In the genomic region with DNA sequence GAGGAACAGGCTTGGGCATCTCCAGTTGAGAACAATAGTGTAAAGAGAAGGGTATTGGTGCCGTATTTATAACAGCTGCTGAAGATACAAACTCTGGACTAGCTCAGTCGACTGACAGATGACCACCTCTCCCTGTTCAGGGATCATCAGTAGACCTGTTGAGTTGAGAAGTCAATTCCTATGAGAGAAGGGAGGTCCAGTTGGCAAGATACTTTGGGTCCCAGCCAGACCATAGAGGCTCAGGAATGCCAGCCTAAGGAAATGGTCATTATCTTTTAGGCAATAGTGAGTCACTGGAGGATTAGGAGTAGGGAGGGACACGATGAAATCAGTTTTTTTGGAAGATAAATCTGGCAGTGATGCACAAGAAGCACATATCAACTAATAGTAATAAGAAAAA, we compare ENCODE assay signal across 17 cellular contexts.
DNase-seq lines count a peak whose midpoint lies in the region; ATAC-seq and TF ChIP-seq lines count a peak whose summit lies in the region.
"Had no signal": no experiment of that assay in that cellular context is flagged by ENCODE, and none has a peak within 500 bp of the region (broad histone marks: within the 10 kb centered on the region; RNA-seq: fewer than 3 reads in every experiment).

No MANE protein-coding gene starts in this region.

- no peak; the same call in 1 of the 2 replicates for ATAC-seq in IMR-90 (ENCODE audit: low read depth)
- ATAC-seq: activated CD4-positive, CD25-positive, alpha-beta regulatory T cell treated with anti-CD3 and anti-CD28 coated beads, Interleukin-2, amount 50 U/mL, for 24 hours; body of pancreas; upper lobe of right lung had no signal

- H4K8ac ChIP-seq in IMR-90 (ENCODE audit: low read depth in 2 of 2, low read length in 2 of 2), result no peak overlapping the region

- no peak overlapping the region for H4K5ac ChIP-seq in IMR-90 (ENCODE audit: low read depth, low read length)

- H3K4me2 ChIP-seq in IMR-90 (ENCODE audit: low read depth, low read length), result no peak overlapping the region

- peaks cover 6% of the 10 kb centered on the region for H3K4me1 ChIP-seq in IMR-90 (ENCODE audit: control insufficient read depth, insufficient read depth, low read length)
- H3K4me1 ChIP-seq: body of pancreas, parathyroid adenoma, upper lobe of right lung had no signal

- H3K4me3 ChIP-seq in IMR-90 (ENCODE audit: insufficient read depth, low read depth, low read length) (no peak overlapping the region), brain microvascular endothelial cell (ENCODE audit: low read depth, low read length) (no peak overlapping the region)
- H3K4me3 ChIP-seq: body of pancreas, upper lobe of right lung had no signal

- 0 out of 2 replicates have a peak, but pooled peaks cover 3% of the 10 kb centered on the region for H3K9me1 ChIP-seq in IMR-90 (ENCODE audit: insufficient read depth, low read length)

- no peak for TF ChIP-seq RAD21 in IMR-90 (IDR thresholded peaks at IDR 0.05; ENCODE audit: low read length)

- H3K36me3 ChIP-seq in IMR-90 (ENCODE audit: control insufficient read depth, insufficient read depth, low read length) (no peaks in the 10 kb centered on the region), brain microvascular endothelial cell (replicated peaks) (no peaks in the 10 kb centered on the region)
- H3K36me3 ChIP-seq: upper lobe of right lung had no signal

- no peak overlapping the region for H3K9ac ChIP-seq in IMR-90 (ENCODE audit: low read depth, low read length)
- H3K9ac ChIP-seq: parathyroid adenoma had no signal

- no peak overlapping the region for H3K23ac ChIP-seq in IMR-90 (ENCODE audit: low read depth, low read length)

- H3K9me3 ChIP-seq in IMR-90 (ENCODE audit: control insufficient read depth, insufficient read depth, low read length), result no peaks in the 10 kb centered on the region
- H3K9me3 ChIP-seq: body of pancreas, upper lobe of right lung had no signal

- no TSS peak for BruUV-seq in IMR-90 (replicated peaks; lab: Mats Ljungman, UMichigan)

- H4K20me1 ChIP-seq in IMR-90 (ENCODE audit: insufficient read depth, low read length), result no peaks in the 10 kb centered on the region

- no peak overlapping the region for H3K4me3 Mint-ChIP-seq in activated naive CD4-positive, alpha-beta T cell treated with anti-CD3 and anti-CD28 coated beads, Interleukin-2, amount 10 ng/mL, durations not matched to agents 7 days and 5 days

- H2AK9ac ChIP-seq in IMR-90 (replicated peaks; ENCODE audit: low read depth, low read length, poor library complexity), result no peak overlapping the region

- DNase-seq in AG08395 (ENCODE audit: low spot score) (peak; percentile 75), IMR-90 (peak; percentile 63), brain microvascular endothelial cell (peak; percentile 14), iris pigment epithelial cell (ENCODE audit: low read depth) (peak; percentile 39), superior temporal gyrus (ENCODE audit: extremely low spot score) (no peak), SHP77 (lab: John Stamatoyannopoulos, UW) (no peak)
- no peak for DNase-seq in activated naive CD4-positive, alpha-beta T cell treated with anti-CD3 and anti-CD28 coated beads, Interleukin-2, amount 10 ng/mL, durations not matched to agents 7 days and 5 days
- DNase-seq in activated T-cell treated with anti-CD3 and anti-CD28 coated beads, Interleukin-2, amount 50 U/mL, for 48 hours, result no peak
- DNase-seq: body of pancreas; DMS 273 treated with DMSO at 0.1 percent for 48 hours; midbrain; NCI-H2107; stimulated activated CD4-positive, alpha-beta T cell treated with anti-CD3 and anti-CD28 coated beads, Interleukin-1b, Interleukin-23, amount 100 ng/mL, for 48 hours; SW 1271; upper lobe of right lung had no signal

- no peak overlapping the region for H3K27ac ChIP-seq in IMR-90 (ENCODE audit: insufficient read depth, low read length)
- H3K27ac ChIP-seq in brain microvascular endothelial cell, result no peak overlapping the region
- H3K27ac ChIP-seq: body of pancreas, parathyroid adenoma, upper lobe of right lung had no signal

- H4K91ac ChIP-seq in IMR-90 (ENCODE audit: insufficient read depth, low read depth, low read length), result no peak overlapping the region

- intact Hi-C loops in IMR-90 (cut with micrococcal nuclease), result no loop called here

- no peak overlapping the region for H3K18ac ChIP-seq in IMR-90 (ENCODE audit: low read depth, low read length)

- H3K4ac ChIP-seq in IMR-90 (ENCODE audit: low read depth, low read length), result no peak overlapping the region

- TF ChIP-seq POLR2A in IMR-90 (IDR thresholded peaks at IDR 0.05; ENCODE audit: low read depth, low read length), result no peak

- H3K27me3 Mint-ChIP-seq in activated naive CD4-positive, alpha-beta T cell treated with anti-CD3 and anti-CD28 coated beads, Interleukin-2, amount 10 ng/mL, durations not matched to agents 7 days and 5 days, result no peaks in the 10 kb centered on the region

- H3K27me3 ChIP-seq in IMR-90 (ENCODE audit: control insufficient read depth, insufficient read depth, low read length), result no peaks in the 10 kb centered on the region
- no peaks in the 10 kb centered on the region for H3K27me3 ChIP-seq in brain microvascular endothelial cell (replicated peaks)
- H3K27me3 ChIP-seq: body of pancreas, upper lobe of right lung had no signal

- no peak overlapping the region for H2AK5ac ChIP-seq in IMR-90 (ENCODE audit: low read depth, low read length)

- in situ Hi-C loops in IMR-90 (cut with MboI; ENCODE audit: low sequenced_read_pairs) (no loop called here), brain microvascular endothelial cell (cut with HindIII; ENCODE audit: low pct_ligation_motif_present, low sequenced_read_pairs) (no loop called here)

- H2AFZ ChIP-seq in IMR-90 (replicated peaks; ENCODE audit: low read length, poor library complexity), result no peak overlapping the region
- H2AFZ ChIP-seq: parathyroid adenoma had no signal

- H3K27ac Mint-ChIP-seq in activated naive CD4-positive, alpha-beta T cell treated with anti-CD3 and anti-CD28 coated beads, Interleukin-2, amount 10 ng/mL, durations not matched to agents 7 days and 5 days, result no peak overlapping the region

- no peak overlapping the region for H2BK5ac ChIP-seq in IMR-90 (ENCODE audit: low read depth, low read length, poor library complexity, severe bottlenecking)

- no peaks in the 10 kb centered on the region for H3K4me1 Mint-ChIP-seq in activated naive CD4-positive, alpha-beta T cell treated with anti-CD3 and anti-CD28 coated beads, Interleukin-2, amount 10 ng/mL, durations not matched to agents 7 days and 5 days

- no peak for TF ChIP-seq CTCF in IMR-90 (conservative IDR thresholded peaks at IDR 0.05; ENCODE audit: low read depth, low read length)
- no peak for TF ChIP-seq CTCF in brain microvascular endothelial cell (IDR thresholded peaks at IDR 0.05; ENCODE audit: low read depth, low read length, missing control alignments)

- no peaks in the 10 kb centered on the region for H3K9me3 Mint-ChIP-seq in activated naive CD4-positive, alpha-beta T cell treated with anti-CD3 and anti-CD28 coated beads, Interleukin-2, amount 10 ng/mL, durations not matched to agents 7 days and 5 days

- H2BK20ac ChIP-seq in IMR-90 (ENCODE audit: low read depth, low read length), result no peak overlapping the region

- POLR2A ChIA-PET in IMR-90 (lab: Charles Lee; ENCODE audit: unreplicated experiment), result no interaction called here

- H2BK120ac ChIP-seq in IMR-90 (ENCODE audit: low read depth, low read length), result no peak overlapping the region

- CTCF ChIA-PET in IMR-90 (lab: Yijun Ruan, JAX), result no interaction called here
- CTCF ChIA-PET in activated naive CD4-positive, alpha-beta T cell treated with anti-CD3 and anti-CD28 coated beads, Interleukin-2, amount 10 ng/mL, durations not matched to agents 7 days and 5 days (lab: Charles Lee), result no interaction called here

- H3K36me3 Mint-ChIP-seq in activated naive CD4-positive, alpha-beta T cell treated with anti-CD3 and anti-CD28 coated beads, Interleukin-2, amount 10 ng/mL, durations not matched to agents 7 days and 5 days, result no peaks in the 10 kb centered on the region

- no peak overlapping the region for H2BK15ac ChIP-seq in IMR-90 (ENCODE audit: low read depth, low read length)

- 80% methylated on average over 1 of the region's 3 CpGs; no CpG with 5 or more reads in 1 of the 2 experiments for whole genome bisulfite sequencing in IMR-90 (ENCODE audit: extremely low coverage in 2 of 2, insufficient read length in 1 of 2), 2 experiments

- no peak overlapping the region for H3K56ac ChIP-seq in IMR-90 (ENCODE audit: extremely low read depth, insufficient read depth, low read length)

- dilution Hi-C loops in IMR-90 (cut with HindIII; ENCODE audit: low sequenced_read_pairs, unreplicated experiment), result no loop called here

- H3K79me1 ChIP-seq in IMR-90 (ENCODE audit: low read depth in 1 of 2, low read length in 2 of 2), result no peaks in the 10 kb centered on the region

- no peak overlapping the region for H3K14ac ChIP-seq in IMR-90 (replicated peaks; ENCODE audit: low read depth, low read length)

TF ChIP-seq in IMR-90, 13 proteins besides CTCF, POLR2A, EP300 and RAD21:
- TF ChIP-seq NFE2L2 (IDR thresholded peaks at IDR 0.05; ENCODE audit: low read depth, low read length), result no peak
- no peak for TF ChIP-seq SMC3 (IDR thresholded peaks at IDR 0.05; ENCODE audit: low read depth, low read length)
- TF ChIP-seq, protein P1, sequence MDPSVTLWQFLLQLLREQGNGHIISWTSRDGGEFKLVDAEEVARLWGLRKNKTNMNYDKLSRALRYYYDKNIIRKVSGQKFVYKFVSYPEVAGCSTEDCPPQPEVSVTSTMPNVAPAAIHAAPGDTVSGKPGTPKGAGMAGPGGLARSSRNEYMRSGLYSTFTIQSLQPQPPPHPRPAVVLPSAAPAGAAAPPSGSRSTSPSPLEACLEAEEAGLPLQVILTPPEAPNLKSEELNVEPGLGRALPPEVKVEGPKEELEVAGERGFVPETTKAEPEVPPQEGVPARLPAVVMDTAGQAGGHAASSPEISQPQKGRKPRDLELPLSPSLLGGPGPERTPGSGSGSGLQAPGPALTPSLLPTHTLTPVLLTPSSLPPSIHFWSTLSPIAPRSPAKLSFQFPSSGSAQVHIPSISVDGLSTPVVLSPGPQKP (IDR thresholded peaks at IDR 0.05; ENCODE audit: borderline replicate concordance, low read depth, low read length), result no peak
- peak; percentile 49; the same call in 1 of the 2 replicates for TF ChIP-seq CEBPB (IDR thresholded peaks at IDR 0.05; ENCODE audit: low read depth, low read length)
- TF ChIP-seq RFX5 (IDR thresholded peaks at IDR 0.05; ENCODE audit: low read depth, low read length), result no peak
- TF ChIP-seq MAFK (IDR thresholded peaks at IDR 0.05; ENCODE audit: low read depth, low read length), result no peak
- no peak for TF ChIP-seq BHLHE40 (IDR thresholded peaks at IDR 0.05; ENCODE audit: low read depth, low read length)

Comparison
In these comparisons a context has a peak if more than half of its experiments do, and no peak if none do; other contexts are left out.
1. DNase-seq: peak in AG08395 (single experiment), IMR-90 (single experiment), brain microvascular endothelial cell (single experiment) and iris pigment epithelial cell (single experiment); none in activated naive CD4-positive, alpha-beta T cell treated with anti-CD3 and anti-CD28 coated beads, Interleukin-2, amount 10 ng/mL, durations not matched to agents 7 days and 5 days (single experiment), superior temporal gyrus (single experiment), activated T-cell treated with anti-CD3 and anti-CD28 coated beads, Interleukin-2, amount 50 U/mL, for 48 hours (0 of 2) and SHP77 (0 of 2).